18 cellular contexts compared by ENCODE assay signal in genomic region chr21:14880922-14881321, GRCh38.
DNase-seq lines count a peak whose midpoint lies in the region; ATAC-seq, FAIRE-seq and TF ChIP-seq lines count a peak whose summit lies in the region.
"Had no signal": no experiment of that assay in that cellular context is flagged by ENCODE, and none has a peak within 500 bp of the region (broad histone marks: within the 10 kb centered on the region; RNA-seq: fewer than 3 reads in every experiment).

No MANE protein-coding gene starts in this region.

- no peaks in the 10 kb centered on the region for H3K9me1 ChIP-seq in endothelial cell of umbilical vein (replicated peaks; ENCODE audit: control insufficient read depth, extremely low read depth, insufficient read depth, low read length)

- H3K27ac ChIP-seq in Panc1 (ENCODE audit: low read length), result peak overlapping the region; percentile 85; the same call in 1 of the 2 replicates
- no peak overlapping the region for H3K27ac ChIP-seq in endothelial cell of umbilical vein (ENCODE audit: insufficient read depth, low read depth, low read length)
- no peak overlapping the region for H3K27ac ChIP-seq in mesenchymal stem cell (ENCODE audit: low read length, poor library complexity, severe bottlenecking)
- H3K27ac ChIP-seq: sigmoid colon had no signal

- H3K36me3 ChIP-seq in Panc1 (ENCODE audit: control insufficient read depth, insufficient read depth, low read length) (no peaks in the 10 kb centered on the region), endothelial cell of umbilical vein (ENCODE audit: control insufficient read depth in 2 of 2, extremely low read depth in 1 of 2, insufficient read depth in 2 of 2, low read length in 2 of 2) (no peaks in the 10 kb centered on the region), mesenchymal stem cell (ENCODE audit: control insufficient read depth in 1 of 2, insufficient read depth in 2 of 2, low read depth in 1 of 2, low read length in 2 of 2) (no peaks in the 10 kb centered on the region)
- H3K36me3 ChIP-seq: sigmoid colon had no signal

- no peak overlapping the region for H3K18ac ChIP-seq in mesenchymal stem cell (ENCODE audit: low read depth in 1 of 2, low read length in 2 of 2)

- TF ChIP-seq CTCF in Panc1 (IDR thresholded peaks at IDR 0.05) (no peak), endothelial cell of umbilical vein (IDR thresholded peaks at IDR 0.05; ENCODE audit: extremely low read depth in 1 of 2, insufficient read depth in 1 of 2, low read depth in 1 of 2, low read length in 2 of 2) (no peak)

- peak; percentile 59 for FAIRE-seq in endothelial cell of umbilical vein (lab: Jason Lieb, UNC)
- FAIRE-seq: colon, endometrium, H1 had no signal

- H3K27me3 ChIP-seq in Panc1 (ENCODE audit: control insufficient read depth, insufficient read depth, low read length) (no peaks in the 10 kb centered on the region), endothelial cell of umbilical vein (ENCODE audit: control insufficient read depth in 2 of 2, insufficient read depth in 2 of 2, low read length in 2 of 2) (no peaks in the 10 kb centered on the region), mesenchymal stem cell (ENCODE audit: control insufficient read depth in 1 of 2, insufficient read depth in 1 of 2, low read length in 2 of 2) (no peaks in the 10 kb centered on the region)
- H3K27me3 ChIP-seq: sigmoid colon had no signal

- H3K79me1 ChIP-seq in mesenchymal stem cell (replicated peaks; ENCODE audit: low read length, poor library complexity, severe bottlenecking), result peaks cover 2% of the 10 kb centered on the region

- TF ChIP-seq POLR2A in endothelial cell of umbilical vein (IDR thresholded peaks at IDR 0.05; ENCODE audit: low read depth, low read length), result no peak

- H4K8ac ChIP-seq in mesenchymal stem cell (ENCODE audit: low read length), result no peak overlapping the region

- H3K4ac ChIP-seq in mesenchymal stem cell (ENCODE audit: low read depth in 1 of 2, low read length in 2 of 2), result no peak overlapping the region

- peaks cover 13% of the 10 kb centered on the region for H3K4me1 ChIP-seq in Panc1 (ENCODE audit: control insufficient read depth, insufficient read depth, low read length)
- peaks cover 47% of the 10 kb centered on the region for H3K4me1 ChIP-seq in endothelial cell of umbilical vein (ENCODE audit: control insufficient read depth, extremely low read depth, insufficient read depth, low read length)
- H3K4me1 ChIP-seq in mesenchymal stem cell (ENCODE audit: control insufficient read depth, insufficient read depth, low read depth, low read length), result peaks cover 7% of the 10 kb centered on the region

- dilution Hi-C loops in endothelial cell of umbilical vein (cut with MboI; ENCODE audit: extremely low pct_ligation_motif_present, low sequenced_read_pairs), result no loop called here

- CTCF ChIA-PET in Panc1 (lab: Charles Lee), result interaction anchor here (0.7 kb wide), 1 partner anchor 146 kb away, joined by 3 read pairs; no protein-coding TSS in a partner anchor
- CTCF ChIA-PET in endothelial cell of umbilical vein (lab: Charles Lee), result interaction anchor here (0.8 to 5.7 kb wide), 6 partner anchors 9 to 602 kb away, joined by 3 to 33 read pairs (median 6); partner anchors contain the start of gene NRIP1
- CTCF ChIA-PET in activated CD4-positive, alpha-beta memory T cell treated with anti-CD3 and anti-CD28 coated beads for 36 hours (lab: Charles Lee), result interaction anchor here (0.5 to 1.3 kb wide), 2 partner anchors 15 to 17 kb away, joined by 3 to 4 read pairs; no protein-coding TSS in a partner anchor
- CTCF ChIA-PET in activated CD4-positive, alpha-beta T cell treated with anti-CD3 and anti-CD28 coated beads for 36 hours (lab: Charles Lee), result interaction anchor here (0.8 to 0.9 kb wide), 2 partner anchors 9 to 621 kb away, joined by 3 to 5 read pairs; no protein-coding TSS in a partner anchor

- H3K9ac ChIP-seq in endothelial cell of umbilical vein (replicated peaks; ENCODE audit: extremely low read depth, insufficient read depth, low read length) (no peak overlapping the region), mesenchymal stem cell (ENCODE audit: low read length) (no peak overlapping the region)

- H3K4me1 Mint-ChIP-seq in activated CD4-positive, alpha-beta memory T cell treated with anti-CD3 and anti-CD28 coated beads for 36 hours (ENCODE audit: low read depth), result peaks cover 8% of the 10 kb centered on the region
- peaks cover 2% of the 10 kb centered on the region for H3K4me1 Mint-ChIP-seq in activated CD4-positive, alpha-beta T cell treated with anti-CD3 and anti-CD28 coated beads for 36 hours
- H3K4me1 Mint-ChIP-seq: activated T-helper 17 cell treated with anti-CD3 and anti-CD28 coated beads, Interleukin-2, amount 50 U/mL, for 72 hours had no signal

- in situ Hi-C loops in Panc1 (cut with HindIII; ENCODE audit: low pct_unique_long_range_greater_than_20kb, low sequenced_read_pairs), result no loop called here

- no peaks in the 10 kb centered on the region for H4K20me1 ChIP-seq in endothelial cell of umbilical vein (replicated peaks; ENCODE audit: control insufficient read depth, extremely low read depth, insufficient read depth, low read length)

- DNase-seq in EL (peak; percentile 90), Panc1 (ENCODE audit: low read depth, low spot score) (no peak), endothelial cell of umbilical vein (ENCODE audit: low read depth, low spot score) (peak; percentile 47), mesenchymal stem cell (peak; percentile 57), NCI-H526 treated with DMSO at 0.1 percent for 48 hours (lab: John Stamatoyannopoulos, UW) (no peak)
- no peak for DNase-seq in activated CD4-positive, alpha-beta memory T cell treated with anti-CD3 and anti-CD28 coated beads for 36 hours
- no peak for DNase-seq in activated CD4-positive, alpha-beta T cell treated with anti-CD3 and anti-CD28 coated beads for 36 hours
- DNase-seq in stimulated activated naive CD8-positive, alpha-beta T cell treated with anti-CD3 and anti-CD28 coated beads, Interleukin-15, Interleukin-2, amounts not matched to agents 100 U/mL and 50 U/mL, for 24 hours, result no peak
- DNase-seq: activated CD8-positive, alpha-beta memory T cell treated with anti-CD3 and anti-CD28 coated beads, Interleukin-2, amount 10 ng/mL, durations not matched to agents 7 days and 5 days; MV-4-11; NCI-H2029; NCI-H510A treated with DMSO at 0.1 percent for 48 hours; sigmoid colon had no signal

- POLR2A ChIA-PET in Panc1 (lab: Charles Lee), result no interaction called here
- POLR2A ChIA-PET in endothelial cell of umbilical vein (lab: Charles Lee), result no interaction called here
- POLR2A ChIA-PET in activated CD4-positive, alpha-beta memory T cell treated with anti-CD3 and anti-CD28 coated beads for 36 hours (lab: Charles Lee), result no interaction called here
- POLR2A ChIA-PET in activated CD4-positive, alpha-beta T cell treated with anti-CD3 and anti-CD28 coated beads for 36 hours (lab: Charles Lee), result no interaction called here

- H3K9me3 ChIP-seq in Panc1 (ENCODE audit: control insufficient read depth, insufficient read depth, low read depth, low read length) (no peaks in the 10 kb centered on the region), endothelial cell of umbilical vein (replicated peaks; ENCODE audit: control insufficient read depth, insufficient read depth, low read length) (no peaks in the 10 kb centered on the region), mesenchymal stem cell (ENCODE audit: control insufficient read depth, low read length) (no peaks in the 10 kb centered on the region)
- H3K9me3 ChIP-seq: sigmoid colon had no signal

- no peak overlapping the region for H2BK120ac ChIP-seq in mesenchymal stem cell (ENCODE audit: low read depth, low read length)

- intact Hi-C loops in Panc1 (cut with micrococcal nuclease; ENCODE audit: unreplicated experiment), result no loop called here
- intact Hi-C loops in endothelial cell of umbilical vein (cut with micrococcal nuclease), result loop anchor here (5.0 kb wide), 1 partner anchor 476 kb away; no protein-coding TSS in a partner anchor
- intact Hi-C loops in activated CD4-positive, alpha-beta memory T cell treated with anti-CD3 and anti-CD28 coated beads for 36 hours (cut with micrococcal nuclease), result no loop called here
- intact Hi-C loops in activated CD4-positive, alpha-beta T cell treated with anti-CD3 and anti-CD28 coated beads for 36 hours (cut with DNase I, micrococcal nuclease), result loop anchor here in 1 of 2 experiments (5.0 kb wide), 1 partner anchor 601 kb away; no protein-coding TSS in a partner anchor

- H3K4me2 ChIP-seq in endothelial cell of umbilical vein (ENCODE audit: insufficient read depth, low read length) (no peak overlapping the region), mesenchymal stem cell (ENCODE audit: low read length, poor library complexity, severe bottlenecking) (no peak overlapping the region)

- no peak for ATAC-seq in Panc1
- ATAC-seq in activated CD4-positive, alpha-beta T cell treated with anti-CD3 and anti-CD28 coated beads for 36 hours, result no peak
- ATAC-seq in stimulated activated naive CD8-positive, alpha-beta T cell treated with anti-CD3 and anti-CD28 coated beads, Interleukin-15, Interleukin-2, amounts not matched to agents 100 U/mL and 50 U/mL, for 24 hours, result no peak
- ATAC-seq: activated CD8-positive, alpha-beta memory T cell treated with anti-CD3 and anti-CD28 coated beads, Interleukin-2, amount 10 ng/mL, durations not matched to agents 7 days and 5 days; activated T-helper 17 cell treated with anti-CD3 and anti-CD28 coated beads, Interleukin-2, amount 50 U/mL, for 72 hours had no signal

- H3K23ac ChIP-seq in mesenchymal stem cell (ENCODE audit: low read length in 2 of 2), result no peak overlapping the region

- no peaks in the 10 kb centered on the region for H3K36me3 Mint-ChIP-seq in activated CD4-positive, alpha-beta memory T cell treated with anti-CD3 and anti-CD28 coated beads for 36 hours
- no peaks in the 10 kb centered on the region for H3K36me3 Mint-ChIP-seq in activated CD4-positive, alpha-beta T cell treated with anti-CD3 and anti-CD28 coated beads for 36 hours (ENCODE audit: low read depth)
- H3K36me3 Mint-ChIP-seq: activated CD8-positive, alpha-beta memory T cell treated with anti-CD3 and anti-CD28 coated beads, Interleukin-2, amount 10 ng/mL, durations not matched to agents 7 days and 5 days had no signal

- WGBS in mesenchymal stem cell, result 20% methylated on average over 2 of the region's 2 CpGs

- H2BK5ac ChIP-seq in mesenchymal stem cell (ENCODE audit: low read depth, low read length, poor library complexity, severe bottlenecking), result no peak overlapping the region

- no peak overlapping the region for H4K91ac ChIP-seq in mesenchymal stem cell (ENCODE audit: low read length)

- no peaks in the 10 kb centered on the region for H3K27me3 Mint-ChIP-seq in activated CD4-positive, alpha-beta memory T cell treated with anti-CD3 and anti-CD28 coated beads for 36 hours
- no peaks in the 10 kb centered on the region for H3K27me3 Mint-ChIP-seq in activated CD4-positive, alpha-beta T cell treated with anti-CD3 and anti-CD28 coated beads for 36 hours
- H3K27me3 Mint-ChIP-seq: activated CD8-positive, alpha-beta memory T cell treated with anti-CD3 and anti-CD28 coated beads, Interleukin-2, amount 10 ng/mL, durations not matched to agents 7 days and 5 days had no signal

- BruUV-seq in Panc1 (replicated peaks; lab: Mats Ljungman, UMichigan) (no TSS peak), endothelial cell of umbilical vein (replicated peaks; lab: Mats Ljungman, UMichigan) (no TSS peak)

- H3K79me2 ChIP-seq in endothelial cell of umbilical vein (ENCODE audit: control insufficient read depth, insufficient read depth, low read length), result no peaks in the 10 kb centered on the region

- H3K9me3 Mint-ChIP-seq in activated CD4-positive, alpha-beta memory T cell treated with anti-CD3 and anti-CD28 coated beads for 36 hours, result no peaks in the 10 kb centered on the region
- no peaks in the 10 kb centered on the region for H3K9me3 Mint-ChIP-seq in activated CD4-positive, alpha-beta T cell treated with anti-CD3 and anti-CD28 coated beads for 36 hours (ENCODE audit: low read depth)
- H3K9me3 Mint-ChIP-seq: activated T-helper 17 cell treated with anti-CD3 and anti-CD28 coated beads, Interleukin-2, amount 50 U/mL, for 72 hours; T-helper 2 cell treated with Interferon-gamma antibody and Interleukin-4, amounts not matched to agents 5 μg/mL and 100 μg/mL, for 36 hours had no signal

- H3K4me3 ChIP-seq in Panc1 (ENCODE audit: low read depth in 2 of 2, low read length in 2 of 2) (no peak overlapping the region), endothelial cell of umbilical vein (replicated peaks in 1 of 3; ENCODE audit: insufficient read depth in 1 of 3, low read depth in 1 of 3, low read length in 3 of 3) (no peak overlapping the region), mesenchymal stem cell (ENCODE audit: insufficient read depth in 1 of 2, low read depth in 1 of 2, low read length in 2 of 2) (no peak overlapping the region)
- H3K4me3 ChIP-seq: sigmoid colon had no signal

- no peak overlapping the region for H2BK12ac ChIP-seq in mesenchymal stem cell (ENCODE audit: low read length in 2 of 2)

- no peak overlapping the region for H3K4me3 Mint-ChIP-seq in activated CD4-positive, alpha-beta memory T cell treated with anti-CD3 and anti-CD28 coated beads for 36 hours
- no peak overlapping the region for H3K4me3 Mint-ChIP-seq in activated CD4-positive, alpha-beta T cell treated with anti-CD3 and anti-CD28 coated beads for 36 hours
- H3K4me3 Mint-ChIP-seq: activated CD8-positive, alpha-beta memory T cell treated with anti-CD3 and anti-CD28 coated beads, Interleukin-2, amount 10 ng/mL, durations not matched to agents 7 days and 5 days; activated T-helper 17 cell treated with anti-CD3 and anti-CD28 coated beads, Interleukin-2, amount 50 U/mL, for 72 hours; T-helper 2 cell treated with Interferon-gamma antibody and Interleukin-4, amounts not matched to agents 5 μg/mL and 100 μg/mL, for 36 hours had no signal

- H3K14ac ChIP-seq in mesenchymal stem cell (ENCODE audit: low read length in 2 of 2), result no peak overlapping the region

- H2BK15ac ChIP-seq in mesenchymal stem cell (ENCODE audit: low read depth, poor library complexity, severe bottlenecking), result no peak overlapping the region

- H2AK5ac ChIP-seq in mesenchymal stem cell (ENCODE audit: low read length, severe bottlenecking), result no peak overlapping the region

- H2AFZ ChIP-seq in endothelial cell of umbilical vein (ENCODE audit: low read depth, low read length) (no peak overlapping the region), mesenchymal stem cell (ENCODE audit: low read depth, low read length) (no peak overlapping the region)

- H3K27ac Mint-ChIP-seq in activated CD4-positive, alpha-beta memory T cell treated with anti-CD3 and anti-CD28 coated beads for 36 hours, result no peak overlapping the region
- no peak overlapping the region for H3K27ac Mint-ChIP-seq in activated CD4-positive, alpha-beta T cell treated with anti-CD3 and anti-CD28 coated beads for 36 hours
- H3K27ac Mint-ChIP-seq: activated CD8-positive, alpha-beta memory T cell treated with anti-CD3 and anti-CD28 coated beads, Interleukin-2, amount 10 ng/mL, durations not matched to agents 7 days and 5 days; activated T-helper 17 cell treated with anti-CD3 and anti-CD28 coated beads, Interleukin-2, amount 50 U/mL, for 72 hours; T-helper 2 cell treated with Interferon-gamma antibody and Interleukin-4, amounts not matched to agents 5 μg/mL and 100 μg/mL, for 36 hours had no signal

Comparison
In these comparisons a context has a peak if more than half of its experiments do, and no peak if none do; other contexts are left out.
1. DNase-seq: peak in EL (single experiment), endothelial cell of umbilical vein (single experiment) and mesenchymal stem cell (single experiment); none in Panc1 (single experiment), activated CD4-positive, alpha-beta memory T cell treated with anti-CD3 and anti-CD28 coated beads for 36 hours (single experiment), NCI-H526 treated with DMSO at 0.1 percent for 48 hours (single experiment), activated CD4-positive, alpha-beta T cell treated with anti-CD3 and anti-CD28 coated beads for 36 hours (single experiment) and stimulated activated naive CD8-positive, alpha-beta T cell treated with anti-CD3 and anti-CD28 coated beads, Interleukin-15, Interleukin-2, amounts not matched to agents 100 U/mL and 50 U/mL, for 24 hours (single experiment).